ENCODE assay signal across 25 cellular contexts in the genomic region with DNA sequence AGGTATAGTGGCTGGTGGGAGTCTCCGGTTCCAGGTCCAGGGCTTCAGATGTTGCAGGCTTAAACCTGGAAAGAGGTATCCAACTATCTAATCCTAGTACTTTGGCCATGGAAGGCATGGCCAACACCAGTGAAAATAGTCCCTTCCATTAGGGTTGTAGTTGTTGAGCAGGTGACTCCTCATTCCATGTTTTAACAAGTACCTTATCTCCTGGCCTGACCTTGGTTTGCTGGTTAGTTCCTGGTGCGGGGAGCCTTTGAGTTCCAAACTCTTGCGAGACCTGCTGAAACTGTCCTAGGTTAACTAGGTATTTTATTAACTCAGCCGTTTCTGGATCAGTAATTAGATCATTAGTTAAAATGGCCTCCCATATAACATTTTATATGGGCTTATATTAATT.
"Had no signal": no experiment of that assay in that cellular context is flagged by ENCODE, and none has a peak within 500 bp of the region (broad histone marks: within the 10 kb centered on the region; RNA-seq: fewer than 3 reads in every experiment).

No MANE protein-coding gene starts in this region.

- H3K4me3 ChIP-seq: esophagus squamous epithelium, gastroesophageal sphincter, left ventricle myocardium inferior, lower lobe of right lung, ovary, spleen, tibial artery, upper lobe of left lung, uterus had no signal

- H3K4me1 ChIP-seq: esophagus squamous epithelium, gastroesophageal sphincter, left ventricle myocardium inferior, lower lobe of right lung, spleen, tibial artery, upper lobe of left lung, uterus had no signal

- H3K4me1 Mint-ChIP-seq: nephron had no signal

- H3K36me3 ChIP-seq: esophagus squamous epithelium, gastroesophageal sphincter, left ventricle myocardium inferior, lower lobe of right lung, neutrophil, ovary, spleen, tibial artery, upper lobe of left lung, uterus had no signal

- H3K4me3 Mint-ChIP-seq: dendritic cell treated with granulocyte-macrophage colony-stimulating factor and Interleukin-4, amounts not matched to agents 40 ng/mL and 50 ng/mL, for 4 days; effector memory CD8-positive, alpha-beta T cell; memory B cell; naive B cell; nephron; stimulated activated memory B cell treated with anti-CD40 and anti-IgM and Interleukin-4, amounts not matched to agents 10 μg/mL and 1 μg/mL and 100 μg/mL, for 72 hours; stimulated activated naive CD8-positive, alpha-beta T cell treated with anti-CD3 and anti-CD28 coated beads, Interleukin-15, Interleukin-2, amounts not matched to agents 100 ng/mL and 50 ng/mL, for 24 hours had no signal

- H3K27ac ChIP-seq: esophagus squamous epithelium, gastroesophageal sphincter, left ventricle myocardium inferior, lower lobe of right lung, neutrophil, ovary, spleen, tibial artery, upper lobe of left lung, uterus had no signal

- ATAC-seq: effector memory CD8-positive, alpha-beta T cell; gastroesophageal sphincter; right cardiac atrium; stimulated activated memory B cell treated with anti-CD40 and anti-IgM and Interleukin-4, amounts not matched to agents 10 μg/mL and 1 μg/mL and 100 μg/mL, for 72 hours had no signal

- H3K36me3 Mint-ChIP-seq: memory B cell; naive B cell; stimulated activated memory B cell treated with anti-CD40 and anti-IgM and Interleukin-4, amounts not matched to agents 10 μg/mL and 1 μg/mL and 100 μg/mL, for 72 hours had no signal

- H3K27me3 Mint-ChIP-seq: stimulated activated naive CD8-positive, alpha-beta T cell treated with anti-CD3 and anti-CD28 coated beads, Interleukin-15, Interleukin-2, amounts not matched to agents 100 ng/mL and 50 ng/mL, for 24 hours had no signal

- H3K9me3 Mint-ChIP-seq: dendritic cell treated with granulocyte-macrophage colony-stimulating factor and Interleukin-4, amounts not matched to agents 40 ng/mL and 50 ng/mL, for 4 days; effector memory CD8-positive, alpha-beta T cell; memory B cell; naive B cell; nephron; stimulated activated memory B cell treated with anti-CD40 and anti-IgM and Interleukin-4, amounts not matched to agents 10 μg/mL and 1 μg/mL and 100 μg/mL, for 72 hours; stimulated activated naive CD8-positive, alpha-beta T cell treated with anti-CD3 and anti-CD28 coated beads, Interleukin-15, Interleukin-2, amounts not matched to agents 100 ng/mL and 50 ng/mL, for 24 hours had no signal

- H3K27ac Mint-ChIP-seq: dendritic cell treated with granulocyte-macrophage colony-stimulating factor and Interleukin-4, amounts not matched to agents 40 ng/mL and 50 ng/mL, for 4 days; effector memory CD8-positive, alpha-beta T cell; memory B cell; naive B cell; nephron; progenitor cell of endocrine pancreas; stimulated activated memory B cell treated with anti-CD40 and anti-IgM and Interleukin-4, amounts not matched to agents 10 μg/mL and 1 μg/mL and 100 μg/mL, for 72 hours; stimulated activated naive CD8-positive, alpha-beta T cell treated with anti-CD3 and anti-CD28 coated beads, Interleukin-15, Interleukin-2, amounts not matched to agents 100 ng/mL and 50 ng/mL, for 24 hours had no signal

- H3K9me3 ChIP-seq: esophagus squamous epithelium, gastroesophageal sphincter, left ventricle myocardium inferior, lower lobe of right lung, neutrophil, ovary, spleen, tibial artery, upper lobe of left lung, uterus had no signal

- H3K27me3 ChIP-seq: ovary, tibial artery, upper lobe of left lung, uterus had no signal

- DNase-seq: effector memory CD8-positive, alpha-beta T cell; esophagus squamous epithelium; foreskin fibroblast; glutamatergic neuron; left ventricle myocardium inferior; lower lobe of right lung; midbrain; naive B cell; ovary; right cardiac atrium; spleen; stimulated activated CD4-positive, alpha-beta T cell treated with anti-CD3 and anti-CD28 coated beads, Interleukin-15, amount 100 ng/mL, for 24 hours; stimulated activated CD4-positive, alpha-beta T cell treated with anti-CD3 and anti-CD28 coated beads, Interleukin-1b, Interleukin-23, amount 100 ng/mL, for 48 hours; stimulated activated CD4-positive, alpha-beta T cell treated with anti-CD3 and anti-CD28 coated beads, Interleukin-4, amount 100 ng/mL, for 24 hours; tibial artery; upper lobe of left lung; uterus had no signal
